ENCODE assay signal across 8 cellular contexts in the genomic region with DNA sequence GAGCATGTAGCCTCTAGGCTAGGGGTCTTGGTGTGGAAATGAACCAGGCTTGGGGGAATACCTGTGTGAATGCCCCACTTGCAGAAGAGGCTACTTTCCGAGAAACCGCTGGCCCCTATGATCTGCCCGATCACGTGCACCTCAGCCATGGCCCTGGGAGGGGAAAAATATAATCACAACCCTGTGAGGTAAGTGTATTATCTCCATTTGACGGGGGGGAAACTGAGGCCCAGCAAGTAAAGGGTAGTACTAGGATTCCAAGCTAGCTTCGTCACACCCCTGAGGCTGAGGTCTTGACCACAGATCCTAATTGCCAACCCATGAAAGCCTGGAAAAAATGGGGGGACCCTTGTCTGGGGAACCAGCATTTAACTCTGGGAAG. TPM values are rescaled to one million over a fixed set of nuclear protein-coding genes. Genes with fewer than 3 reads are reported as not detected.
DNase-seq lines count a peak whose midpoint lies in the region; ATAC-seq, FAIRE-seq and TF ChIP-seq lines count a peak whose summit lies in the region.

No MANE protein-coding gene starts in this region.

- TF ChIP-seq POLR2A in GM12878 (IDR thresholded peaks at IDR 0.05; ENCODE audit: low read depth, low read length) (no peak), upper lobe of left lung (IDR thresholded peaks at IDR 0.05) (no peak)

- in situ Hi-C loops in GM12878 (cut with MboI), result no loop called here

- no peak for TF ChIP-seq CTCF in cardiac muscle cell (IDR thresholded peaks at IDR 0.05; ENCODE audit: low read depth, low read length)
- no peak for TF ChIP-seq CTCF in GM12878 (IDR thresholded peaks at IDR 0.05 in 2 of 3, conservative IDR thresholded peaks at IDR 0.05 in 1 of 3; ENCODE audit: control insufficient read depth in 2 of 3, extremely low read depth in 1 of 3, insufficient read depth in 1 of 3, low read depth in 3 of 3, low read length in 3 of 3)
- TF ChIP-seq CTCF in lung (IDR thresholded peaks at IDR 0.05; ENCODE audit: control extremely low read depth, extremely low read depth), result no peak
- TF ChIP-seq CTCF in upper lobe of left lung (IDR thresholded peaks at IDR 0.05), result no peak

- H2AFZ ChIP-seq in GM12878 (ENCODE audit: control insufficient read depth, low read depth, low read length), result peak overlapping the region; percentile 69

- H3K9me3 ChIP-seq in cardiac muscle cell (ENCODE audit: low read depth), result no peaks in the 10 kb centered on the region
- no peaks in the 10 kb centered on the region for H3K9me3 ChIP-seq in GM12878 (replicated peaks; ENCODE audit: control insufficient read depth, insufficient read depth, low read length)
- H3K9me3 ChIP-seq in lung (ENCODE audit: control insufficient read depth in 2 of 2, insufficient read depth in 1 of 2, low read length in 1 of 2), result no peaks in the 10 kb centered on the region
- H3K9me3 ChIP-seq in upper lobe of left lung, result no peaks in the 10 kb centered on the region

- SMC1A ChIA-PET in GM12878 (lab: Charles Lee; ENCODE audit: uncharacterized antibody, unreplicated experiment), result interaction anchor here (1.1 to 4.7 kb wide), 9 partner anchors 8 to 100 kb away, joined by 3 to 24 read pairs (median 8); a partner anchor contains a TSS

- no peaks in the 10 kb centered on the region for H3K4me1 ChIP-seq in cardiac muscle cell (ENCODE audit: low read depth)
- peaks cover 28% of the 10 kb centered on the region for H3K4me1 ChIP-seq in GM12878 (ENCODE audit: control insufficient read depth, insufficient read depth, low read length)
- peaks cover 2 to 10% of the 10 kb centered on the region in 2 donors for H3K4me1 ChIP-seq in lung (ENCODE audit: control insufficient read depth in 2 of 2, insufficient read depth in 2 of 2, low read length in 2 of 2)
- peaks cover 24 to 35% (median 35%) of the 10 kb centered on the region in 4 donors for H3K4me1 ChIP-seq in upper lobe of left lung

- FAIRE-seq in GM12878 (lab: Jason Lieb, UNC), result no peak

- H3K27ac ChIP-seq in cardiac muscle cell (peak overlapping the region; percentile 97), GM12878 (ENCODE audit: control insufficient read depth, insufficient read depth) (peak overlapping the region; percentile 94), lung (ENCODE audit: low read depth in 1 of 2, low read length in 1 of 2) (peak overlapping the region; percentile 93 to 99), upper lobe of left lung (peak overlapping the region; percentile 90 to 98 (median 98))

- 20% methylated on average over 6 of the region's 6 CpGs for WGBS in GM12878 (ENCODE audit: insufficient coverage, insufficient replicate concordance, low lambda C conversion rate, missing lambda C conversion rate)
- 46 to 49% methylated on average over 6 of the region's 6 CpGs for WGBS in lung, 2 donors
- WGBS in upper lobe of left lung, 2 donors, result 39 to 40% methylated on average over 6 of the region's 6 CpGs

- H3K36me3 ChIP-seq in cardiac muscle cell (no peaks in the 10 kb centered on the region), GM12878 (ENCODE audit: control insufficient read depth in 2 of 2, insufficient read depth in 2 of 2, low read length in 1 of 2) (no peaks in the 10 kb centered on the region), lung (ENCODE audit: control insufficient read depth in 2 of 2, insufficient read depth in 2 of 2, low read length in 2 of 2) (no peaks in the 10 kb centered on the region), upper lobe of left lung (no peaks in the 10 kb centered on the region)

- peak overlapping the region; percentile 60 for H3K4me3 ChIP-seq in cardiac muscle cell
- H3K4me3 ChIP-seq in GM12878, result peak overlapping the region; percentile 92
- H3K4me3 ChIP-seq in lung, result peak overlapping the region; percentile 21
- peak overlapping the region; percentile 48 to 77 (median 71) for H3K4me3 ChIP-seq in upper lobe of left lung

- peaks cover 27% of the 10 kb centered on the region for H3K79me2 ChIP-seq in GM12878 (ENCODE audit: control insufficient read depth, insufficient read depth, low read length)

- H3K4me2 ChIP-seq in GM12878 (ENCODE audit: control insufficient read depth, insufficient read depth), result peak overlapping the region; percentile 73

- H3K27me3 ChIP-seq in cardiac muscle cell (no peaks in the 10 kb centered on the region), GM12878 (replicated peaks in 1 of 2; ENCODE audit: control insufficient read depth in 2 of 2, insufficient read depth in 2 of 2, low read length in 1 of 2) (no peaks in the 10 kb centered on the region), lung (ENCODE audit: control insufficient read depth, insufficient read depth) (no peaks in the 10 kb centered on the region), upper lobe of left lung (no peaks in the 10 kb centered on the region)

- ATAC-seq in GM12878 (no peak; the same call in 2 of the 3 replicates), lung (ENCODE audit: insufficient read depth, low FRiP score) (no peak), upper lobe of left lung (ENCODE audit: low FRiP score in 2 of 2) (no peak), HG03139 (IDR thresholded peaks at IDR 0.05; ENCODE audit: unreplicated experiment) (no peak)

- DNase-seq in cardiac muscle cell (ENCODE audit: low read depth in 1 of 2, low spot score in 1 of 2) (no peak), cardiac septum (ENCODE audit: low spot score) (no peak), GM12878 (ENCODE audit: low read depth, low spot score) (no peak), lung (ENCODE audit: low spot score) (no peak), upper lobe of left lung (no peak), NCI-H524 treated with DMSO at 0.1 percent for 48 hours (lab: John Stamatoyannopoulos, UW) (no peak)
- no peak for DNase-seq in stimulated activated CD4-positive, alpha-beta T cell treated with anti-CD3 and anti-CD28 coated beads, Interleukin-4, amount 100 ng/mL, for 1 hour

- no peaks in the 10 kb centered on the region for H4K20me1 ChIP-seq in GM12878 (ENCODE audit: control insufficient read depth, insufficient read depth)

- BruUV-seq in GM12878 (replicated peaks; lab: Mats Ljungman, UMichigan), result TSS peak; percentile 88

- TF ChIP-seq RAD21 in GM12878 (IDR thresholded peaks at IDR 0.05; ENCODE audit: insufficient read depth, low read depth, low read length), result no peak

- TF ChIP-seq EP300 in GM12878 (IDR thresholded peaks at IDR 0.05; ENCODE audit: borderline replicate concordance in 1 of 2, control insufficient read depth in 1 of 2, low read depth in 2 of 2, low read length in 2 of 2), result no peak
- TF ChIP-seq EP300 in upper lobe of left lung (IDR thresholded peaks at IDR 0.05), result no peak

- RAD21 ChIA-PET in GM12878 (lab: Charles Lee; ENCODE audit: unreplicated experiment), result interaction anchor here (0.5 to 4.3 kb wide), 16 partner anchors 7 to 1393 kb away, joined by 3 to 41 read pairs (median 4); a partner anchor contains a TSS

- POLR2A ChIA-PET in GM12878 (lab: Charles Lee), result interaction anchor here (0.6 to 3.3 kb wide), 10 partner anchors 8 to 189 kb away, joined by 3 to 46 read pairs (median 6); a partner anchor contains a TSS

- CTCF ChIA-PET in GM12878 (lab: Yijun Ruan, JAX), result interaction anchor here (0.7 to 9.3 kb wide), 13 partner anchors 10 to 159 kb away, joined by 3 to 91 read pairs (median 3); a partner anchor contains a TSS

- H3K9ac ChIP-seq in GM12878 (ENCODE audit: control insufficient read depth, insufficient read depth, low read length), result peak overlapping the region; percentile 97

- intact Hi-C loops in cardiac septum (cut with DNase I) (loop anchor here (5.0 kb wide), 1 partner anchor 34 kb away; a partner anchor contains a TSS), GM12878 (cut with micrococcal nuclease; ENCODE audit: unreplicated experiment) (no loop called here)

RNA-seq across cellular contexts. Expression of a gene that starts 0.6 kb away (rescaled TPM):
- total RNA-seq in cardiac muscle cell, result 5.3 and 7.8 TPM in 2 replicates
- polyA plus RNA-seq in cardiac muscle cell, result 10.8 and 10.9 TPM in 2 replicates
- 1.9 TPM for total RNA-seq in cardiac septum
- 1.0 and 1.8 TPM in 2 replicates for total RNA-seq in GM12878 (2013; cell fraction: nucleolus; rRNA removed)
- 4.6 and 6.0 TPM in 2 replicates for total RNA-seq in GM12878 (2014; rRNA removed)
- total RNA-seq in GM12878 (2014; rRNA removed; fragmentation: Illumina TruSeq; extraction: Trizol), result 2.3 and 3.3 TPM in 2 replicates
- total RNA-seq in GM12878 (2021), result 5.0 and 5.5 TPM in 2 replicates
- polyA plus RNA-seq in GM12878 (2011; ENCODE audit: low read depth), result 4.6 TPM
- polyA plus RNA-seq in GM12878 (2011; rRNA removed), result 3.7 and 8.3 TPM in 2 replicates
- 10.3 and 13.3 TPM in 2 replicates for polyA plus RNA-seq in GM12878 (2011; cell fraction: cytosol; rRNA removed)
- polyA plus RNA-seq in GM12878 (2011; cell fraction: nucleus; rRNA removed), result 8.9 and 9.8 TPM in 2 replicates
- 5.4 and 8.6 TPM in 2 replicates for polyA plus RNA-seq in GM12878 (2012)
- 0.25 and 2.4 TPM in 2 replicates for polyA plus RNA-seq in GM12878 (2014; fragmentation: Illumina TruSeq; extraction: Trizol)
- 1 to 10 TPM; 2.5 to 5.0 TPM for polyA plus RNA-seq in GM12878 (2014; fragmentation: Nextera tagmentation; extraction: Ambion mirVana)
- polyA plus RNA-seq in GM12878 (2014; rRNA removed), result 5.5 and 6.3 TPM in 2 replicates
- polyA plus RNA-seq in GM12878 (2016; fragmentation: Nextera tagmentation; extraction: Ambion mirVana), result 10 to 100 TPM; 10.8 to 12.4 TPM
- 3.1 and 4.7 TPM in 2 replicates for polyA minus RNA-seq in GM12878 (2011; rRNA and poly(A)+ RNA removed)
- polyA minus RNA-seq in GM12878 (2011; cell fraction: cytosol; rRNA and poly(A)+ RNA removed), result 1.9 and 3.6 TPM in 2 replicates
- polyA minus RNA-seq in GM12878 (2011; cell fraction: nucleus; rRNA and poly(A)+ RNA removed), result 1.9 and 2.4 TPM in 2 replicates
- 10 to 100 TPM; 10.2 to 16.4 TPM for total RNA-seq in lung
- polyA plus RNA-seq in lung, result 10 to 100 TPM; 11.6 to 18.6 TPM
- 10 to 100 TPM in 3 of 6 donors, 1 to 10 TPM in 2, not detected in 1; 7.0 to 17.2 (median 10.3) TPM for total RNA-seq in upper lobe of left lung

RNA-seq across cellular contexts. Expression of a gene that starts 9.6 kb away (rescaled TPM):
- total RNA-seq in cardiac muscle cell, result 19.4 and 32.6 TPM in 2 replicates
- 34.8 and 52.3 TPM in 2 replicates for polyA plus RNA-seq in cardiac muscle cell
- 26.4 TPM for total RNA-seq in cardiac septum
- total RNA-seq in GM12878 (2013; cell fraction: nucleolus; rRNA removed), result 51.1 and 51.2 TPM in 2 replicates
- 10.4 and 14.5 TPM in 2 replicates for total RNA-seq in GM12878 (2014; rRNA removed)
- 14.2 and 14.4 TPM in 2 replicates for total RNA-seq in GM12878 (2014; rRNA removed; fragmentation: Illumina TruSeq; extraction: Trizol)
- total RNA-seq in GM12878 (2021), result 117 and 120 TPM in 2 replicates
- polyA plus RNA-seq in GM12878 (2011; ENCODE audit: low read depth), result 36.8 TPM
- 3.6 and 5.9 TPM in 2 replicates for polyA plus RNA-seq in GM12878 (2011; rRNA removed)
- polyA plus RNA-seq in GM12878 (2011; cell fraction: cytosol; rRNA removed), result 17.2 and 17.9 TPM in 2 replicates
- polyA plus RNA-seq in GM12878 (2011; cell fraction: nucleus; rRNA removed), result 29.4 and 38.3 TPM in 2 replicates
- polyA plus RNA-seq in GM12878 (2012), result 75.0 and 80.1 TPM in 2 replicates
- 10.0 and 24.3 TPM in 2 replicates for polyA plus RNA-seq in GM12878 (2014; fragmentation: Illumina TruSeq; extraction: Trizol)
- under 1 TPM; 0.23 to 0.37 TPM for polyA plus RNA-seq in GM12878 (2014; fragmentation: Nextera tagmentation; extraction: Ambion mirVana)
- 33.3 and 48.2 TPM in 2 replicates for polyA plus RNA-seq in GM12878 (2014; rRNA removed)
- 1 to 10 TPM; 7.1 to 7.5 TPM for polyA plus RNA-seq in GM12878 (2016; fragmentation: Nextera tagmentation; extraction: Ambion mirVana)
- polyA minus RNA-seq in GM12878 (2011; rRNA and poly(A)+ RNA removed), result 13.9 and 21.5 TPM in 2 replicates
- polyA minus RNA-seq in GM12878 (2011; cell fraction: cytosol; rRNA and poly(A)+ RNA removed), result 36.7 and 56.1 TPM in 2 replicates
- 11.5 and 21.3 TPM in 2 replicates for polyA minus RNA-seq in GM12878 (2011; cell fraction: nucleus; rRNA and poly(A)+ RNA removed)
- total RNA-seq in lung, result 10 to 100 TPM; 18.0 to 88.8 TPM
- 10 to 100 TPM; 27.8 to 67.3 TPM for polyA plus RNA-seq in lung
- 100 to 1,000 TPM in 2 of 6 donors, 10 to 100 TPM in 4; 28.5 to 138 (median 76.8) TPM for total RNA-seq in upper lobe of left lung

RNA-seq across cellular contexts. Expression of a gene that starts 13.0 kb away (rescaled TPM):
- total RNA-seq in cardiac muscle cell (16.8 and 21.8 TPM in 2 replicates), cardiac septum (2.9 TPM), GM12878 (2014; rRNA removed) (3.2 and 4.4 TPM in 2 replicates), GM12878 (2014; rRNA removed; fragmentation: Illumina TruSeq; extraction: Trizol) (2.1 and 3.0 TPM in 2 replicates), GM12878 (2021) (1.8 and 3.1 TPM in 2 replicates), lung (10 to 100 TPM; 13.6 to 16.0 TPM), upper lobe of left lung (10 to 100 TPM; 18.7 to 65.0 (median 29.3) TPM)
- polyA plus RNA-seq in cardiac muscle cell (14.5 and 18.1 TPM in 2 replicates), GM12878 (2011; rRNA removed) (1.6 and 2.9 TPM in 2 replicates), GM12878 (2014; fragmentation: Illumina TruSeq; extraction: Trizol) (1.6 and 2.5 TPM in 2 replicates), GM12878 (2014; fragmentation: Nextera tagmentation; extraction: Ambion mirVana) (1 to 10 TPM; 1.6 to 2.1 TPM), GM12878 (2014; rRNA removed) (5.2 and 5.5 TPM in 2 replicates), GM12878 (2016; fragmentation: Nextera tagmentation; extraction: Ambion mirVana) (1 to 10 TPM; 1.5 to 1.9 TPM), lung (10 to 100 TPM; 18.0 to 39.8 TPM)
- total RNA-seq in GM12878 (2013; cell fraction: nucleolus; rRNA removed), result 9.0 and 12.0 TPM in 2 replicates
- 3.1 TPM for polyA plus RNA-seq in GM12878 (2011; ENCODE audit: low read depth)
- 4.0 and 5.1 TPM in 2 replicates for polyA plus RNA-seq in GM12878 (2011; cell fraction: cytosol; rRNA removed)
- 14.4 and 16.6 TPM in 2 replicates for polyA plus RNA-seq in GM12878 (2011; cell fraction: nucleus; rRNA removed)
- polyA plus RNA-seq in GM12878 (2012), result 7.3 and 7.5 TPM in 2 replicates
- polyA minus RNA-seq in GM12878 (2011; rRNA and poly(A)+ RNA removed), result 5.2 and 5.3 TPM in 2 replicates
- polyA minus RNA-seq in GM12878 (2011; cell fraction: cytosol; rRNA and poly(A)+ RNA removed), result 2.3 and 3.4 TPM in 2 replicates
- 4.7 and 7.5 TPM in 2 replicates for polyA minus RNA-seq in GM12878 (2011; cell fraction: nucleus; rRNA and poly(A)+ RNA removed)

RNA-seq across cellular contexts. Expression of a gene that starts 33.8 kb away (rescaled TPM):
- total RNA-seq in cardiac muscle cell, result 24.5 and 31.4 TPM in 2 replicates
- 40.6 and 53.0 TPM in 2 replicates for polyA plus RNA-seq in cardiac muscle cell
- 9.0 TPM for total RNA-seq in cardiac septum
- 18.8 and 27.0 TPM in 2 replicates for total RNA-seq in GM12878 (2013; cell fraction: nucleolus; rRNA removed)
- 38.8 and 44.3 TPM in 2 replicates for total RNA-seq in GM12878 (2014; rRNA removed)
- total RNA-seq in GM12878 (2014; rRNA removed; fragmentation: Illumina TruSeq; extraction: Trizol), result 28.1 and 30.7 TPM in 2 replicates
- total RNA-seq in GM12878 (2021), result 57.8 and 62.7 TPM in 2 replicates
- 21.5 TPM for polyA plus RNA-seq in GM12878 (2011; ENCODE audit: low read depth)
- polyA plus RNA-seq in GM12878 (2011; rRNA removed), result 26.0 and 61.0 TPM in 2 replicates
- 87.8 and 129 TPM in 2 replicates for polyA plus RNA-seq in GM12878 (2011; cell fraction: cytosol; rRNA removed)
- polyA plus RNA-seq in GM12878 (2011; cell fraction: nucleus; rRNA removed), result 70.8 and 78.6 TPM in 2 replicates
- 48.6 and 84.3 TPM in 2 replicates for polyA plus RNA-seq in GM12878 (2012)
- 2.5 and 15.8 TPM in 2 replicates for polyA plus RNA-seq in GM12878 (2014; fragmentation: Illumina TruSeq; extraction: Trizol)
- polyA plus RNA-seq in GM12878 (2014; fragmentation: Nextera tagmentation; extraction: Ambion mirVana), result 10 to 100 TPM; 20.6 to 25.3 TPM
- polyA plus RNA-seq in GM12878 (2014; rRNA removed), result 74.2 and 88.9 TPM in 2 replicates
- polyA plus RNA-seq in GM12878 (2016; fragmentation: Nextera tagmentation; extraction: Ambion mirVana), result 100 to 1,000 TPM; 116 to 123 TPM
- polyA minus RNA-seq in GM12878 (2011; rRNA and poly(A)+ RNA removed), result 14.6 and 32.7 TPM in 2 replicates
- 13.9 and 16.2 TPM in 2 replicates for polyA minus RNA-seq in GM12878 (2011; cell fraction: cytosol; rRNA and poly(A)+ RNA removed)
- 14.7 and 20.0 TPM in 2 replicates for polyA minus RNA-seq in GM12878 (2011; cell fraction: nucleus; rRNA and poly(A)+ RNA removed)
- total RNA-seq in lung, result 10 to 100 TPM in 1 of 2 donors, 1 to 10 TPM in 1; 6.3 to 21.6 TPM
- 10 to 100 TPM; 32.6 to 34.4 TPM for polyA plus RNA-seq in lung
- total RNA-seq in upper lobe of left lung, result 10 to 100 TPM in 4 of 6 donors, 1 to 10 TPM in 1, under 1 TPM in 1; 0.89 to 18.4 (median 16.0) TPM

RNA-seq across cellular contexts. Expression of a gene that starts 34.3 kb away (rescaled TPM):
- total RNA-seq in cardiac muscle cell (127 and 166 TPM in 2 replicates), cardiac septum (36.9 TPM), GM12878 (2014; rRNA removed) (90.9 and 107 TPM in 2 replicates), GM12878 (2014; rRNA removed; fragmentation: Illumina TruSeq; extraction: Trizol) (19.2 and 23.9 TPM in 2 replicates), GM12878 (2021) (33.5 and 41.7 TPM in 2 replicates), lung (10 to 100 TPM; 38.9 to 39.2 TPM), upper lobe of left lung (10 to 100 TPM; 28.4 to 71.7 (median 63.3) TPM)
- polyA plus RNA-seq in cardiac muscle cell (151 and 200 TPM in 2 replicates), GM12878 (2011; rRNA removed) (10.8 and 51.3 TPM in 2 replicates), GM12878 (2014; fragmentation: Illumina TruSeq; extraction: Trizol) (13.7 and 41.5 TPM in 2 replicates), GM12878 (2014; fragmentation: Nextera tagmentation; extraction: Ambion mirVana) (10 to 100 TPM in 1 of 2 experiments, 1 to 10 TPM in 1; 9.9 to 28.7 TPM), GM12878 (2014; rRNA removed) (68.1 and 73.1 TPM in 2 replicates), GM12878 (2016; fragmentation: Nextera tagmentation; extraction: Ambion mirVana) (100 to 1,000 TPM in 1 of 2 experiments, 10 to 100 TPM in 1; 99.8 to 105 TPM), lung (10 to 100 TPM; 19.7 to 54.5 TPM)
- total RNA-seq in GM12878 (2013; cell fraction: nucleolus; rRNA removed), result 45.1 and 48.8 TPM in 2 replicates
- polyA plus RNA-seq in GM12878 (2011; ENCODE audit: low read depth), result 14.8 TPM
- polyA plus RNA-seq in GM12878 (2011; cell fraction: cytosol; rRNA removed), result 77.5 and 123 TPM in 2 replicates
- polyA plus RNA-seq in GM12878 (2011; cell fraction: nucleus; rRNA removed), result 139 and 153 TPM in 2 replicates
- polyA plus RNA-seq in GM12878 (2012), result 64.0 and 79.5 TPM in 2 replicates
- polyA minus RNA-seq in GM12878 (2011; rRNA and poly(A)+ RNA removed), result 16.3 and 43.2 TPM in 2 replicates
- 26.5 and 33.1 TPM in 2 replicates for polyA minus RNA-seq in GM12878 (2011; cell fraction: cytosol; rRNA and poly(A)+ RNA removed)
- 27.3 and 31.9 TPM in 2 replicates for polyA minus RNA-seq in GM12878 (2011; cell fraction: nucleus; rRNA and poly(A)+ RNA removed)

Comparison
In these comparisons a context has a peak if more than half of its experiments do, and no peak if none do; other contexts are left out.
1. H3K4me3 ChIP-seq: peak in every context shown above with its lines; median percentile 92 in GM12878; 71 in upper lobe of left lung; 60 in cardiac muscle cell; 21 in lung.